ENCODE assay signal across 33 cellular contexts in the genomic region with DNA sequence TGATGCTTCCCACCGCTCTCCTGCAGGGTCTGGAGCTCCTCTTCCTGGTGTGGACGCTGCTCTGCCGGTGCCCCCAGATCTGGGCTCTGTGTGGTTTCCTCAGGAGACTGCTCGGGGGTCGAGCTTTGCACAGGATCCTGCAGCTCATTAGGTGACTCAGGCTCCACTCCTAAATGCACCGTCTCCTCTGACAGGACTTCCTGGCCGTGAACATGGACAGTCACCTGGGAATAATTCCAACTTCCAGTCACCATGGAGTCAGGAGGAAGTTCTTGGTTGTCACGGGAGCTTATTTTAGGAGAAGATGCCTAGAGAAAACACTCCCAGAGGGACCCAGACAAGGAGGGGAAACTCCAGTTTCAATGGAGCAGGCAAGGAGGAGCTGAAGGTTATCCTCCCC. TPM values are rescaled to one million over a fixed set of nuclear protein-coding genes. Genes with fewer than 3 reads are reported as not detected.
"Had no signal": no experiment of that assay in that cellular context is flagged by ENCODE, and none has a peak within 500 bp of the region (broad histone marks: within the 10 kb centered on the region; RNA-seq: fewer than 3 reads in every experiment).

No MANE protein-coding gene starts in this region.

- H3K27ac ChIP-seq: esophagus muscularis mucosa, gastrocnemius medialis, left ventricle myocardium inferior, skin epidermis, upper lobe of left lung, vagina had no signal

- H3K4me1 ChIP-seq: esophagus muscularis mucosa, gastrocnemius medialis, left ventricle myocardium inferior, upper lobe of left lung, vagina had no signal

- H3K9me3 ChIP-seq: gastrocnemius medialis, mucosa of descending colon, upper lobe of left lung, vagina had no signal

- H3K4me3 ChIP-seq: esophagus muscularis mucosa, gastrocnemius medialis, left ventricle myocardium inferior, mucosa of descending colon, skin epidermis, upper lobe of left lung, vagina had no signal

- DNase-seq: activated CD4-positive, alpha-beta memory T cell treated with anti-CD3 and anti-CD28 coated beads for 36 hours; activated CD4-positive, alpha-beta T cell treated with anti-CD3 and anti-CD28 coated beads, Interleukin-2, amount 10 ng/mL, durations not matched to agents 24 days and 14 days; activated CD4-positive, CD25-positive, alpha-beta regulatory T cell treated with anti-CD3 and anti-CD28 coated beads, Interleukin-2, amount 50 U/mL, for 72 hours; activated CD8-positive, alpha-beta memory T cell treated with anti-CD3 and anti-CD28 coated beads, Interleukin-2, amount 50 U/mL, for 48 hours; activated naive CD8-positive, alpha-beta T cell treated with anti-CD3 and anti-CD28 coated beads, Interleukin-2, amount 50 U/mL, for 24 hours; activated T-cell treated with anti-CD3 and anti-CD28 coated beads, Interleukin-2, amount 50 U/mL, for 4 hours; amygdala; effector CD4-positive, alpha-beta T cell; gastrocnemius medialis; glutamatergic neuron; left ventricle myocardium inferior; mucosa of descending colon; stimulated activated CD4-positive, alpha-beta T cell treated with anti-CD3 and anti-CD28 coated beads, Interleukin-12 subunit alpha, Interleukin-12 subunit beta, amount 100 ng/mL, for 4 hours; stimulated activated CD4-positive, alpha-beta T cell treated with anti-CD3 and anti-CD28 coated beads, Interleukin-4, amount 100 ng/mL, for 24 hours; stimulated activated naive CD8-positive, alpha-beta T cell treated with anti-CD3 and anti-CD28 coated beads, Interleukin-15, amount 100 ng/mL, for 72 hours; substantia nigra; T-helper 17 cell; T1000; upper lobe of left lung had no signal

- H3K27me3 ChIP-seq: esophagus muscularis mucosa, gastrocnemius medialis, upper lobe of left lung, vagina had no signal

RNA-seq across cellular contexts. Expression of gene OR6X1, which starts 24.7 kb away (rescaled TPM):
- total RNA-seq: activated CD4-positive, alpha-beta memory T cell treated with anti-CD3 and anti-CD28 coated beads for 36 hours; activated CD4-positive, alpha-beta T cell treated with anti-CD3 and anti-CD28 coated beads, Interleukin-2, amount 10 ng/mL, durations not matched to agents 24 days and 14 days; activated CD8-positive, alpha-beta memory T cell treated with anti-CD3 and anti-CD28 coated beads for 36 hours; activated T-cell treated with anti-CD3 and anti-CD28 coated beads, Interleukin-2, amount 50 U/mL, for 4 hours; activated T-helper 2 cell treated with anti-CD3 and anti-CD28 coated beads, Interferon-gamma antibody, Interleukin-2, Interleukin-4, amounts not matched to agents 10 μg/mL and 5 μg/mL and 100 μg/mL, durations not matched to agents 14 hours and 24 hours and 36 hours; bronchial epithelial cell; esophagus muscularis mucosa; gastrocnemius medialis; left ventricle myocardium inferior; lung microvascular endothelial cell; mesenteric fat pad; mucosa of descending colon; myocyte; natural killer cell treated with Interleukin-12 subunit alpha and Interleukin-12 subunit beta and Interleukin-15 and Interleukin-18, amount 100 ng/mL, for 72 hours; osteocyte; posterior vena cava; sciatic nerve; T-helper 17 cell; upper lobe of left lung; vagina had no signal
- polyA plus RNA-seq: thymus had no signal
